ENCODE assay signal across 8 cellular contexts in the genomic region with DNA sequence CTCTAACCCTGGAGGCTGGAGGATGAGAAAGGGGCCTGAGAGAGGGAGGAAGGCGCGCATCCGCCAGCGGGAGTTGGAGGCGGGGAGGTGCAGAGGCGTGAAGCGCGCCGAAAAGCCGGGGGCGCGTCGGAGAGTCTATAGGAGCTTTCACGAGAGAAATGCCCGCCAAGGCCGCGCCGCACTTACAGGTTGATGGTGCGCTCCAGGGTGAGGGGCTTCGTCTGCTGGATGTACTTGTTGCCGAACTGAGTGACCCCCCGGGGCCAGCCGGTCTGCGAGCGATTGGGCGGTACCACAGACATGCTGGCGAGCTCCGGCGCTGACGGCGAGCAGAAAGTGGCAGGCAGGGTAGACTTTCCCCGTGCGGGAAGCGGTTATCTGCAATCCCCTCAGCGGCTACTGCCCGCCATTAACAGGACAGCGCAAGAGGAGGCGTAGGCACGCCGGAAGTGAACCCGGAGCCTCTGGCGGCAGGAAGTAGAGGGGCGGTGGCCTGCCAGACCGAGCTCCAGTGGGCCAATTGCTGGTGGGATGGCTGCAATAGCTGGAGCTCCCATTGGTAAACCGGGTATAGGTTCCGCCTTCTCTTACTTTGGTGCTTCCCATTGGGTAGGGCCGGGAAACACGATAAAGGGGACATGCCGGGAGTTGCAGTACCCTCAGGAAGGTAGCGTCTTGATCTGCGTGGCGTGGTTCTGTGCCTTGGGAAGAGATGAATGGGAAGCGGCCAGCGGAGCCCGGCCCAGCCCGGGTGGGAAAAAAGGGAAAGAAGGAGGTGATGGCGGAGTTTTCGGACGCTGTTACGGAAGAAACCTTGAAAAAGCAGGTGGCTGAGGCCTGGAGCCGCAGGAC.
DNase-seq lines count a peak whose midpoint lies in the region; ATAC-seq and FAIRE-seq lines count a peak whose summit lies in the region.

Gene NUDT21 (minus strand): TSS at position 432 of the 852 bp plus-strand sequence. CDS start 130 bp downstream, at position 302.
Gene OGFOD1 (plus strand): TSS at position 654 of the 852 bp plus-strand sequence. CDS start 59 bp downstream, at position 713.

- peak; percentile 95 for FAIRE-seq in HTR-8/SVneo (lab: Jason Lieb, UNC)

- peaks cover 38 to 59% of the 10 kb centered on the region in 2 donors for H3K4me1 Mint-ChIP-seq in effector memory CD8-positive, alpha-beta T cell (ENCODE audit: low read depth in 2 of 2)

- H3K9me3 Mint-ChIP-seq in effector memory CD8-positive, alpha-beta T cell: no peaks in the 10 kb centered on the region

- peaks cover 44% of the 10 kb centered on the region for H3K36me3 Mint-ChIP-seq in effector memory CD8-positive, alpha-beta T cell (ENCODE audit: insufficient read depth)

- ATAC-seq in GM21367 (IDR thresholded peaks at IDR 0.05; ENCODE audit: unreplicated experiment): peak; percentile 96
- ATAC-seq in effector memory CD8-positive, alpha-beta T cell (replicated peaks): peak; percentile 95

- peak within 1 kb of the TSS; percentile 84 to 93 for H3K4me3 Mint-ChIP-seq in effector memory CD8-positive, alpha-beta T cell

- DNase-seq in COLO829 (ENCODE audit: low spot score) (peak; percentile 96), HTR-8/SVneo (ENCODE audit: insufficient read length, low spot score) (peak; percentile 99), NOMO-1 treated with dmso at 0.1 percent for 144 hours (lab: John Stamatoyannopoulos, UW; ENCODE audit: unreplicated experiment) (peak; percentile 99), medulla oblongata (ENCODE audit: extremely low spot score) (peak; percentile 99)
- peak; percentile 47 to 79 (median 69) for DNase-seq in activated CD8-positive, alpha-beta memory T cell treated with anti-CD3 and anti-CD28 coated beads for 48 hours (ENCODE audit: low read depth in 2 of 3, low spot score in 2 of 3)
- peak; percentile 86 to 88 (median 87) for DNase-seq in effector memory CD8-positive, alpha-beta T cell
- peak; percentile 87 for DNase-seq in stimulated activated CD8-positive, alpha-beta memory T cell treated with anti-CD3 and anti-CD28 coated beads, Interleukin-12 subunit alpha, Interleukin-12 subunit beta, amount 100 ng/mL, for 1 hour (ENCODE audit: low read depth)

- peak within 1 kb of the TSS; percentile 88 to 98 for H3K27ac Mint-ChIP-seq in effector memory CD8-positive, alpha-beta T cell

- H3K27me3 Mint-ChIP-seq in effector memory CD8-positive, alpha-beta T cell: no peaks in the 10 kb centered on the region

Comparison
In these comparisons a context has a peak if more than half of its experiments do, and no peak if none do; other contexts are left out.
1. Peak in every context shown above with its lines: DNase-seq and ATAC-seq.